Comparison of ENCODE assay signal across 8 cellular contexts in genomic region chr20:45138451-45139300, GRCh38. TPM values are rescaled to one million over a fixed set of nuclear protein-coding genes. Genes with fewer than 3 reads are reported as not detected.
DNase-seq lines count a peak whose midpoint lies in the region; ATAC-seq and TF ChIP-seq lines count a peak whose summit lies in the region.

No MANE protein-coding gene starts in this region.

- H3K4me3 Mint-ChIP-seq in progenitor cell of endocrine pancreas (ENCODE audit: low read depth), result no peak overlapping the region

- ATAC-seq in GM19463 (IDR thresholded peaks at IDR 0.05; ENCODE audit: unreplicated experiment), result no peak

- H3K36me3 Mint-ChIP-seq in progenitor cell of endocrine pancreas (ENCODE audit: insufficient read depth), result no peaks in the 10 kb centered on the region

- DNase-seq in DMS 273 (lab: John Stamatoyannopoulos, UW; ENCODE audit: unreplicated experiment) (peak; percentile 72), DMS 273 treated with DMSO at 0.1 percent for 48 hours (lab: John Stamatoyannopoulos, UW) (no peak), NCI-H69 (lab: John Stamatoyannopoulos, UW) (peak; percentile 41), fibroblast of the aortic adventitia (ENCODE audit: low read depth) (no peak), progenitor cell of endocrine pancreas (ENCODE audit: low spot score, unreplicated experiment) (peak; percentile 44), COR-L47 (lab: John Stamatoyannopoulos, UW) (no peak)
- DNase-seq in activated CD8-positive, alpha-beta memory T cell treated with anti-CD3 and anti-CD28 coated beads, Interleukin-2, amount 50 U/mL, for 4 hours, result peak; percentile 40

- no peaks in the 10 kb centered on the region for H3K9me3 Mint-ChIP-seq in progenitor cell of endocrine pancreas (ENCODE audit: low read depth)

- no peaks in the 10 kb centered on the region for H3K27me3 Mint-ChIP-seq in progenitor cell of endocrine pancreas

- no peaks in the 10 kb centered on the region for H3K4me1 Mint-ChIP-seq in progenitor cell of endocrine pancreas (ENCODE audit: low read depth)

- no peak overlapping the region for H3K27ac Mint-ChIP-seq in progenitor cell of endocrine pancreas

- no peak overlapping the region for H3K4me3 ChIP-seq in fibroblast of the aortic adventitia (ENCODE audit: low read depth, low read length)

- peak; percentile 71 for TF ChIP-seq CTCF in fibroblast of the aortic adventitia (IDR thresholded peaks at IDR 0.05; ENCODE audit: insufficient read depth, low read length)
- TF ChIP-seq CTCF in progenitor cell of endocrine pancreas (IDR thresholded peaks at IDR 0.05; ENCODE audit: unreplicated experiment), result peak; percentile 64

RNA-seq across cellular contexts. Expression of gene WFDC12, which starts 14.4 kb away (rescaled TPM):
- total RNA-seq in fibroblast of the aortic adventitia (ENCODE audit: low replicate concordance) (not detected in 2 replicates), progenitor cell of endocrine pancreas (not detected in 2 replicates)

RNA-seq across cellular contexts. Expression of gene WFDC5, which starts 23.7 kb away (rescaled TPM):
- not detected in 2 replicates for total RNA-seq in fibroblast of the aortic adventitia (ENCODE audit: low replicate concordance)
- total RNA-seq in progenitor cell of endocrine pancreas, result not detected in 2 replicates

RNA-seq across cellular contexts. Expression of gene PI3, which starts 36.0 kb away (rescaled TPM):
- total RNA-seq in fibroblast of the aortic adventitia (ENCODE audit: low replicate concordance) (not detected in 2 replicates), progenitor cell of endocrine pancreas (not detected in 2 replicates)

RNA-seq across cellular contexts. Expression of gene KCNS1, which starts 37.7 kb away (rescaled TPM):
- total RNA-seq in fibroblast of the aortic adventitia (ENCODE audit: low replicate concordance) (0.18 TPM in 1 of 2 replicates, not detected in the other), progenitor cell of endocrine pancreas (0.07 and 0.12 TPM in 2 replicates)

Comparison
In these comparisons a context has a peak if more than half of its experiments do, and no peak if none do; other contexts are left out.
1. DNase-seq: peak in DMS 273 (single experiment), NCI-H69 (single experiment), activated CD8-positive, alpha-beta memory T cell treated with anti-CD3 and anti-CD28 coated beads, Interleukin-2, amount 50 U/mL, for 4 hours (single experiment) and progenitor cell of endocrine pancreas (single experiment); none in DMS 273 treated with DMSO at 0.1 percent for 48 hours (single experiment), fibroblast of the aortic adventitia (single experiment) and COR-L47 (single experiment).